31 cellular contexts compared by ENCODE assay signal in genomic region chr7:129771928-129772479, GRCh38.
A peak's percentile ranks its signal among the peaks of the same experiment; 100 is the strongest.
DNase-seq lines count a peak whose midpoint lies in the region; ATAC-seq and TF ChIP-seq lines count a peak whose summit lies in the region.
"Had no signal": no experiment of that assay in that cellular context is flagged by ENCODE, and none has a peak within 500 bp of the region (broad histone marks: within the 10 kb centered on the region; RNA-seq: fewer than 3 reads in every experiment).

No MANE protein-coding gene starts in this region.

- TF ChIP-seq CTCF in spleen (IDR thresholded peaks at IDR 0.05 in 8 of 11, conservative IDR thresholded peaks at IDR 0.05 in 3 of 11) = no peak
- no peak for TF ChIP-seq CTCF in heart right ventricle (IDR thresholded peaks at IDR 0.05)
- TF ChIP-seq CTCF in body of pancreas (IDR thresholded peaks at IDR 0.05) = no peak

- ATAC-seq in heart right ventricle (no peak), HG02970 (IDR thresholded peaks at IDR 0.05; ENCODE audit: low FRiP score, unreplicated experiment) (no peak), body of pancreas (no peak)
- ATAC-seq: activated CD8-positive, alpha-beta memory T cell treated with anti-CD3 and anti-CD28 coated beads, Interleukin-2, amount 10 ng/mL, durations not matched to agents 7 days and 5 days; activated T-cell treated with anti-CD3 and anti-CD28 coated beads, Interleukin-2, amount 50 U/mL, for 72 hours; GM12878; stimulated activated naive B cell treated with anti-CD40 and anti-IgM and Interleukin-4, amounts not matched to agents 10 μg/mL and 1 μg/mL and 100 μg/mL, for 72 hours had no signal

- H3K9ac ChIP-seq in HUES6 (ENCODE audit: low read length) (peak overlapping the region; percentile 18), NT2/D1 (ENCODE audit: insufficient read length, low read depth) (peak overlapping the region; percentile 50)
- H3K9ac ChIP-seq: KMS-11 had no signal

- 88 to 92% (median 89%) methylated on average over 12 to 18 of the region's 18 CpGs for WGBS in spleen, 5 donors
- WGBS in heart right ventricle, 2 donors = 76 to 79% methylated on average over 18 of the region's 18 CpGs
- WGBS in body of pancreas, 2 donors = 88 to 90% methylated on average over 10 to 18 of the region's 18 CpGs

- H3K4me3 ChIP-seq in HUES6 (ENCODE audit: low read depth, low read length) (peak overlapping the region; percentile 5; the same call in 1 of the 2 replicates), NT2/D1 (ENCODE audit: insufficient read length, low read depth) (no peak overlapping the region), spleen (no peak overlapping the region), heart right ventricle (no peak overlapping the region), body of pancreas (no peak overlapping the region)
- H3K4me3 ChIP-seq: adrenal gland, dorsolateral prefrontal cortex, GM12878, lower lobe of right lung, Peyer's patch, sigmoid colon, upper lobe of left lung had no signal

- intact Hi-C loops in spleen (cut with DNase I; ENCODE audit: low total_unique reads) (no loop called here), heart right ventricle (cut with DNase I) (no loop called here), body of pancreas (cut with DNase I) (no loop called here)

- H3K36me3 ChIP-seq in HUES6 (ENCODE audit: control insufficient read depth, insufficient read depth, low read length) (peaks cover 11% of the 10 kb centered on the region; the same call in 1 of the 2 replicates), NT2/D1 (ENCODE audit: insufficient read depth, insufficient read length, low read length) (no peaks in the 10 kb centered on the region), spleen (no peaks in the 10 kb centered on the region), heart right ventricle (no peaks in the 10 kb centered on the region), body of pancreas (replicated peaks in 1 of 2; ENCODE audit: insufficient read depth in 1 of 2, low read depth in 2 of 2) (no peaks in the 10 kb centered on the region)
- H3K36me3 ChIP-seq: adrenal gland, lower lobe of right lung, Peyer's patch, sigmoid colon, upper lobe of left lung had no signal

- DNase-seq in NT2/D1 (ENCODE audit: low read depth, low spot score) (peak; percentile 47), iPS-NIHi11 (ENCODE audit: low spot score) (peak; percentile 59), spleen (peak; percentile 55), heart right ventricle (no peak), body of pancreas (no peak)
- DNase-seq: activated B cell treated with CpG ODN at 0.5 μM for 24 hours; activated CD8-positive, alpha-beta memory T cell treated with anti-CD3 and anti-CD28 coated beads, Interleukin-2, amount 10 ng/mL, durations not matched to agents 7 days and 5 days; activated naive CD4-positive, alpha-beta T cell treated with anti-CD3 and anti-CD28 coated beads for 36 hours; activated T-cell treated with anti-CD3 and anti-CD28 coated beads, Interleukin-2, amount 50 U/mL, for 72 hours; adrenal gland; CD4-positive, alpha-beta T cell; cerebellar nuclear complex; dorsolateral prefrontal cortex; GOT3; kidney glomerular epithelial cell; lower lobe of right lung; MM.1S; NCI-H1436 treated with DMSO at 0.1 percent for 48 hours; NCI-H2171; NCI-H510A treated with DMSO at 0.1 percent for 48 hours; Peyer's patch; SHP77 treated with DMSO at 0.1 percent for 48 hours; sigmoid colon; stimulated activated CD4-positive, alpha-beta T cell treated with anti-CD3 and anti-CD28 coated beads, Interleukin-15, amount 100 ng/mL, for 24 hours; stimulated activated naive B cell treated with anti-CD40 and anti-IgM and Interleukin-4, amounts not matched to agents 10 μg/mL and 1 μg/mL and 100 μg/mL, for 72 hours; T1000; upper lobe of left lung had no signal

- no peak overlapping the region for H3K27ac ChIP-seq in HUES6 (ENCODE audit: low read depth, low read length)
- H3K27ac ChIP-seq in spleen = no peak overlapping the region
- H3K27ac ChIP-seq in heart right ventricle = no peak overlapping the region
- no peak overlapping the region for H3K27ac ChIP-seq in body of pancreas
- H3K27ac ChIP-seq: adrenal gland, dorsolateral prefrontal cortex, KMS-11, lower lobe of right lung, Peyer's patch, sigmoid colon, upper lobe of left lung had no signal

- TF ChIP-seq POLR2A in spleen (IDR thresholded peaks at IDR 0.05) = no peak
- no peak for TF ChIP-seq POLR2A in body of pancreas (IDR thresholded peaks at IDR 0.05)

- peaks cover 44% of the 10 kb centered on the region for H3K27me3 ChIP-seq in HUES6 (ENCODE audit: control insufficient read depth, insufficient read depth, low read length)
- peaks cover 6% of the 10 kb centered on the region for H3K27me3 ChIP-seq in NT2/D1 (ENCODE audit: insufficient read depth, insufficient read length)
- H3K27me3 ChIP-seq in spleen (replicated peaks in 1 of 7) = peaks cover 0 to 35% (median 16%) of the 10 kb centered on the region in 7 donors
- H3K27me3 ChIP-seq in heart right ventricle = peaks cover 0 to 64% (median 29%) of the 10 kb centered on the region in 7 donors
- no peaks in the 10 kb centered on the region for H3K27me3 ChIP-seq in body of pancreas
- H3K27me3 ChIP-seq: adrenal gland, Peyer's patch had no signal

- H3K9me3 ChIP-seq in HUES6 (ENCODE audit: control insufficient read depth, insufficient read depth, low read depth, low read length) = no peaks in the 10 kb centered on the region
- H3K9me3 ChIP-seq in NT2/D1 (ENCODE audit: insufficient read depth, low read length) = no peaks in the 10 kb centered on the region; the same call in 1 of the 2 replicates
- no peaks in the 10 kb centered on the region for H3K9me3 ChIP-seq in spleen
- no peaks in the 10 kb centered on the region for H3K9me3 ChIP-seq in heart right ventricle
- no peaks in the 10 kb centered on the region for H3K9me3 ChIP-seq in body of pancreas
- H3K9me3 ChIP-seq: adrenal gland, lower lobe of right lung, Peyer's patch, sigmoid colon, upper lobe of left lung had no signal

- peaks cover 63% of the 10 kb centered on the region for H3K4me1 ChIP-seq in HUES6 (ENCODE audit: control insufficient read depth, insufficient read depth, low read length)
- peaks cover 49% of the 10 kb centered on the region for H3K4me1 ChIP-seq in NT2/D1 (ENCODE audit: insufficient read depth, insufficient read length)
- H3K4me1 ChIP-seq in spleen = peaks cover 0 to 12% (median 3%) of the 10 kb centered on the region in 6 donors
- H3K4me1 ChIP-seq in heart right ventricle = no peaks in the 10 kb centered on the region
- H3K4me1 ChIP-seq in body of pancreas = no peaks in the 10 kb centered on the region
- H3K4me1 ChIP-seq: adrenal gland, lower lobe of right lung, Peyer's patch, sigmoid colon had no signal

Comparison
In these comparisons a context has a peak if more than half of its experiments do, and no peak if none do; other contexts are left out.
1. DNase-seq: peak in NT2/D1 (single experiment), iPS-NIHi11 (single experiment) and spleen (single experiment); none in heart right ventricle (0 of 2) and body of pancreas (0 of 4).